ENCODE assay signal across 8 cellular contexts in genomic region chr6:128518531-128519131, GRCh38. TPM values are rescaled to one million over a fixed set of nuclear protein-coding genes. Genes with fewer than 3 reads are reported as not detected.
DNase-seq lines count a peak whose midpoint lies in the region; TF ChIP-seq lines count a peak whose summit lies in the region.

No MANE protein-coding gene starts in this region.

- H3K36me3 ChIP-seq in PC-9 (ENCODE audit: low read depth): no peaks in the 10 kb centered on the region; the same call in 1 of the 2 replicates
- no peaks in the 10 kb centered on the region for H3K36me3 ChIP-seq in trophoblast cell (ENCODE audit: control insufficient read depth in 1 of 2, insufficient read depth in 2 of 2, low read length in 2 of 2)

- H3K4me1 ChIP-seq in PC-9 (replicated peaks; ENCODE audit: insufficient read depth) (peaks cover 57% of the 10 kb centered on the region), trophoblast cell (ENCODE audit: control insufficient read depth in 1 of 2, insufficient read depth in 2 of 2, low read length in 2 of 2) (peaks cover 3 to 7% of the 10 kb centered on the region in 2 experiments)

- no peak overlapping the region for H3K14ac ChIP-seq in trophoblast cell (ENCODE audit: low read length)

- H3K18ac ChIP-seq in trophoblast cell (ENCODE audit: low read length): peak overlapping the region; percentile 56

- H3K79me2 ChIP-seq in PC-9 (ENCODE audit: low read depth): peaks cover 65% of the 10 kb centered on the region
- peaks cover 13% of the 10 kb centered on the region for H3K79me2 ChIP-seq in trophoblast cell (ENCODE audit: control insufficient read depth, insufficient read depth, low read length, poor library complexity)

- WGBS in trophoblast cell (ENCODE audit: extremely low coverage, insufficient coverage, insufficient read length): no CpG with 5 or more reads among the region's 20 CpGs

- peaks cover 25% of the 10 kb centered on the region for H3F3A ChIP-seq in PC-9 (ENCODE audit: insufficient read depth, low read depth)

- H2AK5ac ChIP-seq in trophoblast cell (ENCODE audit: low read length): no peak overlapping the region

- H3K27ac ChIP-seq in PC-9 (peak overlapping the region; percentile 91), trophoblast cell (ENCODE audit: low read depth, low read length) (no peak overlapping the region)

- CTCF ChIA-PET in PC-9 (lab: Charles Lee): no interaction called here

- no peak overlapping the region for H2BK12ac ChIP-seq in trophoblast cell (ENCODE audit: low read length)

- no peak overlapping the region for H2BK120ac ChIP-seq in trophoblast cell (ENCODE audit: insufficient read depth, low read length, poor library complexity)

- H3K4ac ChIP-seq in trophoblast cell (ENCODE audit: low read depth, low read length): no peak overlapping the region

- H3K9me3 ChIP-seq in PC-9 (ENCODE audit: insufficient read depth, low read depth) (peaks cover 1% of the 10 kb centered on the region; the same call in 1 of the 2 replicates), trophoblast cell (ENCODE audit: insufficient read depth, low read depth, low read length) (no peaks in the 10 kb centered on the region)

- peak; percentile 9 for DNase-seq in DMS114 treated with DMSO at 0.1 percent for 48 hours (lab: John Stamatoyannopoulos, UW; ENCODE audit: unreplicated experiment)
- no peak for DNase-seq in PC-9
- DNase-seq in fibroblast of mammary gland (ENCODE audit: low read depth): no peak
- no peak for DNase-seq in trophoblast cell
- DNase-seq in central memory CD4-positive, alpha-beta T cell: no peak
- no peak for DNase-seq in NCI-H1092 treated with DMSO at 0.1 percent for 48 hours (lab: John Stamatoyannopoulos, UW)
- no peak for DNase-seq in NCI-H2029 (lab: John Stamatoyannopoulos, UW)
- no peak for DNase-seq in NCI-H2227 (lab: John Stamatoyannopoulos, UW; ENCODE audit: unreplicated experiment)

- no peak overlapping the region for H2BK5ac ChIP-seq in trophoblast cell (ENCODE audit: low read depth, low read length, poor library complexity)

- TSS peak; percentile 30 for BruUV-seq in PC-9 (replicated peaks; lab: Mats Ljungman, UMichigan)

- H4K8ac ChIP-seq in trophoblast cell (ENCODE audit: low read depth, low read length): no peak overlapping the region

- POLR2A ChIA-PET in PC-9 (lab: Charles Lee; ENCODE audit: unreplicated experiment): no interaction called here

- H4K91ac ChIP-seq in trophoblast cell (ENCODE audit: low read depth, low read length): no peak overlapping the region

- intact Hi-C loops in PC-9 (cut with micrococcal nuclease; ENCODE audit: unreplicated experiment): loop anchor here (5.0 kb wide), 2 partner anchors 546 to 1059 kb away; no protein-coding TSS in a partner anchor

- H3K27me3 ChIP-seq in PC-9 (ENCODE audit: insufficient read depth, low read depth) (no peaks in the 10 kb centered on the region), trophoblast cell (ENCODE audit: insufficient read depth, low read length) (no peaks in the 10 kb centered on the region)

- peak overlapping the region; percentile 82 for H3K9ac ChIP-seq in trophoblast cell (ENCODE audit: low read length)

- no peak overlapping the region for H3K23ac ChIP-seq in trophoblast cell (ENCODE audit: low read length)

- H4K20me1 ChIP-seq in PC-9 (ENCODE audit: insufficient read depth): peaks cover 16% of the 10 kb centered on the region; the same call in 1 of the 2 replicates

- H2AFZ ChIP-seq in PC-9 (peak overlapping the region; percentile 95), trophoblast cell (ENCODE audit: insufficient read depth, low read length, poor library complexity) (no peak overlapping the region)

- TF ChIP-seq CTCF in PC-9 (conservative IDR thresholded peaks at IDR 0.05) (peak; percentile 15; the same call in 1 of the 2 replicates), fibroblast of mammary gland (conservative IDR thresholded peaks at IDR 0.05; ENCODE audit: control insufficient read depth, insufficient read depth, low read depth, low read length) (no peak)

- H3K9me2 ChIP-seq in PC-9 (ENCODE audit: insufficient read depth): no peaks in the 10 kb centered on the region

- peak overlapping the region; percentile 92 for H3K4me2 ChIP-seq in PC-9
- H3K4me2 ChIP-seq in trophoblast cell (ENCODE audit: low read length): peak overlapping the region; percentile 97

- no peak overlapping the region for H4K12ac ChIP-seq in trophoblast cell (ENCODE audit: low read depth, low read length)

- peaks cover 15% of the 10 kb centered on the region for H3K79me1 ChIP-seq in trophoblast cell (ENCODE audit: low read length)

- H3K4me3 ChIP-seq in PC-9 (peak overlapping the region; percentile 81), fibroblast of mammary gland (ENCODE audit: control insufficient read depth, low read depth, low read length) (peak overlapping the region; percentile 88), trophoblast cell (ENCODE audit: low read depth, low read length) (peak overlapping the region; percentile 93)

RNA-seq across cellular contexts. Expression of gene PTPRK, which starts 1.8 kb away (rescaled TPM):
- 82.5 and 89.3 TPM in 2 replicates for total RNA-seq in PC-9 (2021)
- 15.0 and 15.3 TPM in 2 replicates for polyA plus RNA-seq in trophoblast cell (2013)
